Comparison of ENCODE assay signal across 29 cellular contexts in the genomic region with DNA sequence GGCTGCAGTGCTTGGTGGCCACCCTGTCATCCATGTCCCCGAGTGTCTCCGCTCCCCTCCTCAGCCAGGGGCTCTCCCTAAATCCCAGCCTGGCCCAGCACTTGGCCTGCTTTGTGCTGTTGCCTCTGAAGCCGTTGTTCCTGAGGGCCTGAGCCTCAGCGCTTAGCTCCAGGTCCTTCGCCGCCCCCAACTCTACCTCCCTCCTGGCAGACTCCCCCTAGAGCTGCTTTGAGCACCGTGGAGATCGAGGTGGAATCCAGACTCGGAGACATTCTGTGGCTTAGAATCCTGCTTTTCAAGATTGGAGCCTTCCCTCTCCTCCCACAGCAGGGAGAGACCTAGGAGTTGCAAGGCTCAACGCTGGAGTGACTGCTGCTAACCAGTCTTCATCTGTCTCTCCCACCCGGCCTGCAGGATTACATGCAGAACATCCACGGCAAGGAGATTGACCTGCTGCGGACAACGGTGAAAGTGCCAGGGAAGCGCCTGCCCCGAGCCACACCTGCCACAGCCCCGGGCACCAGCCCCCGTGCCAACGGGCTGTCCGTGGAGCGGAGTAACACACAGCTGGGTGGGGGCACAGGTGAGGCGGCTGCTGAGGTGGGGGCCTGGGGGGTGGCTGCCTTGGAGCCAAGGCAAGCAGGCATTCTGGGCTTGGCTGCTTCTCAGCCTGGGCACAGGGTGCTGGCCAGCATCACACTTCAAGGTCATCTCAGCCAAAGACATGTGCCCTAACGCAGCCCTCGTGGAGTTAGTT. TPM values are rescaled to one million over a fixed set of nuclear protein-coding genes. Genes with fewer than 3 reads are reported as not detected.
"Had no signal": no experiment of that assay in that cellular context is flagged by ENCODE, and none has a peak within 500 bp of the region (broad histone marks: within the 10 kb centered on the region; RNA-seq: fewer than 3 reads in every experiment).

No MANE protein-coding gene starts in this region.

- DNase-seq: activated CD4-positive, alpha-beta T cell treated with anti-CD3 and anti-CD28 coated beads, Interleukin-2, amount 50 U/mL, for 4 hours; activated CD8-positive, alpha-beta memory T cell treated with anti-CD3 and anti-CD28 coated beads, Interleukin-2, amount 50 U/mL, for 48 hours; activated effector memory CD4-positive, alpha-beta T cell treated with Interleukin-2 at 50 U/mL for 16 hours; activated naive CD4-positive, alpha-beta T cell treated with anti-CD3 and anti-CD28 coated beads for 36 hours; activated T-cell treated with anti-CD3 and anti-CD28 coated beads, Interleukin-2, amount 50 U/mL, for 72 hours; effector CD4-positive, alpha-beta T cell; erythroblast; foreskin melanocyte; hypothalamus; natural killer cell; stimulated activated CD4-positive, alpha-beta T cell treated with anti-CD3 and anti-CD28 coated beads, Interleukin-2, amount 100 ng/mL, for 48 hours; stimulated activated CD8-positive, alpha-beta memory T cell treated with anti-CD3 and anti-CD28 coated beads, Interleukin-4, amount 100 ng/mL, for 48 hours; stimulated activated naive B cell treated with anti-CD40 and anti-IgM and Interleukin-4, amounts not matched to agents 10 μg/mL and 1 μg/mL and 100 μg/mL, for 72 hours; T-helper 9 cell; testis; trophoblast cell had no signal

- FAIRE-seq: endometrium had no signal

- H3K4me3 ChIP-seq: body of pancreas, cardiac muscle cell, right lobe of liver, smooth muscle cell, testis, vagina had no signal

- H3K4me3 Mint-ChIP-seq: activated naive CD4-positive, alpha-beta T cell treated with anti-CD3 and anti-CD28 coated beads for 36 hours; activated T-cell treated with anti-CD3 and anti-CD28 coated beads, Interleukin-2, amount 50 U/mL, for 72 hours; dendritic cell treated with granulocyte-macrophage colony-stimulating factor and Interleukin-4, amounts not matched to agents 40 ng/mL and 50 ng/mL, for 4 days; natural killer cell; stimulated activated naive B cell treated with anti-CD40 and anti-IgM and Interleukin-4, amounts not matched to agents 10 μg/mL and 1 μg/mL and 100 μg/mL, for 72 hours; WTC11 had no signal

- H3K4me2 ChIP-seq: smooth muscle cell had no signal

- H3K4me1 ChIP-seq: body of pancreas, right lobe of liver, testis, vagina had no signal

- ATAC-seq: activated T-cell treated with anti-CD3 and anti-CD28 coated beads, Interleukin-2, amount 50 U/mL, for 72 hours; body of pancreas; natural killer cell; right lobe of liver; stimulated activated naive B cell treated with anti-CD40 and anti-IgM and Interleukin-4, amounts not matched to agents 10 μg/mL and 1 μg/mL and 100 μg/mL, for 72 hours; WTC11 had no signal

- H3K27me3 Mint-ChIP-seq: dendritic cell treated with granulocyte-macrophage colony-stimulating factor and Interleukin-4, amounts not matched to agents 40 ng/mL and 50 ng/mL, for 4 days; stimulated activated naive B cell treated with anti-CD40 and anti-IgM and Interleukin-4, amounts not matched to agents 10 μg/mL and 1 μg/mL and 100 μg/mL, for 72 hours had no signal

- H3K27ac ChIP-seq: body of pancreas, cardiac muscle cell, right lobe of liver, testis, vagina had no signal

- H3K9me3 Mint-ChIP-seq: activated naive CD4-positive, alpha-beta T cell treated with anti-CD3 and anti-CD28 coated beads for 36 hours; activated T-cell treated with anti-CD3 and anti-CD28 coated beads, Interleukin-2, amount 50 U/mL, for 72 hours; dendritic cell treated with granulocyte-macrophage colony-stimulating factor and Interleukin-4, amounts not matched to agents 40 ng/mL and 50 ng/mL, for 4 days; natural killer cell; stimulated activated naive B cell treated with anti-CD40 and anti-IgM and Interleukin-4, amounts not matched to agents 10 μg/mL and 1 μg/mL and 100 μg/mL, for 72 hours; WTC11 had no signal

- H3K27me3 ChIP-seq: body of pancreas, cardiac muscle cell, right lobe of liver, testis, vagina had no signal

- H3K4me1 Mint-ChIP-seq: natural killer cell; stimulated activated naive B cell treated with anti-CD40 and anti-IgM and Interleukin-4, amounts not matched to agents 10 μg/mL and 1 μg/mL and 100 μg/mL, for 72 hours had no signal

- H3K9me3 ChIP-seq: body of pancreas, right lobe of liver, testis, vagina had no signal

- H3K27ac Mint-ChIP-seq: activated naive CD4-positive, alpha-beta T cell treated with anti-CD3 and anti-CD28 coated beads for 36 hours; activated T-cell treated with anti-CD3 and anti-CD28 coated beads, Interleukin-2, amount 50 U/mL, for 72 hours; dendritic cell treated with granulocyte-macrophage colony-stimulating factor and Interleukin-4, amounts not matched to agents 40 ng/mL and 50 ng/mL, for 4 days; natural killer cell; stimulated activated naive B cell treated with anti-CD40 and anti-IgM and Interleukin-4, amounts not matched to agents 10 μg/mL and 1 μg/mL and 100 μg/mL, for 72 hours; WTC11 had no signal

- H3K36me3 Mint-ChIP-seq: natural killer cell; stimulated activated naive B cell treated with anti-CD40 and anti-IgM and Interleukin-4, amounts not matched to agents 10 μg/mL and 1 μg/mL and 100 μg/mL, for 72 hours had no signal

RNA-seq across cellular contexts. Expression of a gene that starts 33.3 kb away (rescaled TPM):
- total RNA-seq: activated CD8-positive, alpha-beta memory T cell treated with anti-CD3 and anti-CD28 coated beads for 36 hours; activated naive CD4-positive, alpha-beta T cell treated with anti-CD3 and anti-CD28 coated beads for 36 hours; activated T-cell treated with anti-CD3 and anti-CD28 coated beads, Interleukin-2, amount 50 U/mL, for 72 hours; body of pancreas; lung microvascular endothelial cell; natural killer cell; osteocyte; pulmonary artery endothelial cell; right lobe of liver; smooth muscle cell; T-helper 1 cell treated with Interleukin-12 subunit alpha and Interleukin-12 subunit beta and Interleukin-4 antibody, amounts not matched to agents 30 ng/mL and 1 ng/mL, for 36 hours; vagina; WTC11 had no signal
- polyA plus RNA-seq: smooth muscle cell had no signal

RNA-seq across cellular contexts. Expression of a gene that starts 52.9 kb away (rescaled TPM):
- total RNA-seq: activated CD8-positive, alpha-beta memory T cell treated with anti-CD3 and anti-CD28 coated beads for 36 hours; activated naive CD4-positive, alpha-beta T cell treated with anti-CD3 and anti-CD28 coated beads for 36 hours; activated T-cell treated with anti-CD3 and anti-CD28 coated beads, Interleukin-2, amount 50 U/mL, for 72 hours; body of pancreas; lung microvascular endothelial cell; natural killer cell; osteocyte; pulmonary artery endothelial cell; right lobe of liver; smooth muscle cell; T-helper 1 cell treated with Interleukin-12 subunit alpha and Interleukin-12 subunit beta and Interleukin-4 antibody, amounts not matched to agents 30 ng/mL and 1 ng/mL, for 36 hours; vagina; WTC11 had no signal
- polyA plus RNA-seq: cardiac muscle cell, smooth muscle cell had no signal
